Comparison of ENCODE assay signal across 8 cellular contexts in the genomic region with DNA sequence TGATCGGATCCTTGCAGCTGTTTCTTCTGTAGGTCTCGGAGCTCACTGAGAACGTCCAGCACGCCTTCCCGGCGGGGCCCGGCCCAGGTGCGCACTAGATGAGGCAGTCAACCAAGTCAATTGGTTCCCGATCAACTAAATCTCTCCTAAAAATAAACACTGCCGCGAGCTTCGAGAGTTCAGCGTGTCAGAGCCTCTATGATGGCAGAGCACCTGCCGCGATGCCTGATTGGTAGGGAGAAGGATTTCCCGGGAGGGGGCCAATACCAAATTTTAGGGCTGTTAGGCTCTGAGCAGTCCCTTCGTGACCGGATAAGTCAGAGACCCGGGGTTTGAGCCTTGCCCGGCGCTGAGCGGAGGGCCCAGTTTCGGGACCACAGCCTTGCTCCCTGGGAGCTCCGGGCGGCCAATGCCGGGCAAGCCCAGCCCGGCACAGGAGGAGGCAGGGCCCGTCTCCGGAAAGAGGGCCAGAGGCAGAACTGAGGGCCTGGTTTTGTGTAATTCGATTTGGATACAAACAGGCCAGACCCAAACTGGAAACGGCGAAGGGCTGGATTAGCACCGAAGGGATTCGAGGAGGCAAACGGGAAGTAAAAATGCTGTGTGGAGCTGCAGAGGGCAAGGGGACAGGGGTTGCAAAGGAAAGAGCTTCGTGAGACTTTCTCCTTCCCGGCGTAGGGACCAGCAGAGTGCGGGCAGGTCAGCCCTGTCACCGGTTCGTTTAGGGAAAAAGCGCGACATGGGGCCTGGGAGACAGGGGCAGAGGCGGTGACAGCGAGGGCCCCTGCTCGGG. TPM values are rescaled to one million over a fixed set of nuclear protein-coding genes. Genes with fewer than 3 reads are reported as not detected.
A peak's percentile ranks its signal among the peaks of the same experiment; 100 is the strongest.
DNase-seq lines count a peak whose midpoint lies in the region; FAIRE-seq and TF ChIP-seq lines count a peak whose summit lies in the region.

No MANE protein-coding gene starts in this region.

- peaks cover 11% of the 10 kb centered on the region for H3K4me1 Mint-ChIP-seq in activated CD4-positive, alpha-beta memory T cell treated with anti-CD3 and anti-CD28 coated beads, Interleukin-2, amount 10 ng/mL, durations not matched to agents 7 days and 5 days

- WGBS in iPS DF 6.9 (ENCODE audit: insufficient coverage, insufficient read length): no CpG with 5 or more reads among the region's 46 CpGs
- WGBS in spleen, 5 donors: 5 to 6% (median 6%) methylated on average over 34 to 46 of the region's 46 CpGs

- H3K36me3 ChIP-seq in iPS DF 6.9 (ENCODE audit: control insufficient read depth, insufficient read depth, low read length): no peaks in the 10 kb centered on the region
- H3K36me3 ChIP-seq in spleen: no peaks in the 10 kb centered on the region

- TF ChIP-seq CTCF in AG04449 (IDR thresholded peaks at IDR 0.05; ENCODE audit: insufficient read depth, low read length, missing control alignments): no peak
- TF ChIP-seq CTCF in spleen (IDR thresholded peaks at IDR 0.05 in 8 of 11, conservative IDR thresholded peaks at IDR 0.05 in 3 of 11): no peak

- H3K9me3 ChIP-seq in iPS DF 6.9 (ENCODE audit: control insufficient read depth, insufficient read depth, low read length): no peaks in the 10 kb centered on the region
- peaks cover 0 to 3% (median 0%) of the 10 kb centered on the region in 8 donors for H3K9me3 ChIP-seq in spleen

- H3K4me3 ChIP-seq in AG04449 (ENCODE audit: low read depth, low read length) (peak overlapping the region; percentile 36), iPS DF 6.9 (ENCODE audit: low read length) (peak overlapping the region; percentile 25; the same call in 1 of the 2 replicates), spleen (peak overlapping the region; percentile 14 to 62 (median 30))

- H3K9me3 Mint-ChIP-seq in activated CD4-positive, alpha-beta memory T cell treated with anti-CD3 and anti-CD28 coated beads, Interleukin-2, amount 10 ng/mL, durations not matched to agents 7 days and 5 days: no peaks in the 10 kb centered on the region

- H3K27me3 ChIP-seq in iPS DF 6.9 (ENCODE audit: control insufficient read depth, insufficient read depth, low read length) (peaks cover 4% of the 10 kb centered on the region; the same call in 1 of the 2 replicates), spleen (replicated peaks in 1 of 7) (peaks cover 0 to 75% (median 41%) of the 10 kb centered on the region in 7 donors)

- no peak overlapping the region for H3K27ac ChIP-seq in iPS DF 6.9 (ENCODE audit: low read length)
- peak overlapping the region in 1 of 8 donors; percentile 33 for H3K27ac ChIP-seq in spleen

- CTCF ChIA-PET in AG04449 (lab: Yijun Ruan, JAX): interaction anchor here (0.8 to 1.4 kb wide), 3 partner anchors 16 to 714 kb away, joined by 3 to 4 read pairs (median 3); no protein-coding TSS in a partner anchor
- CTCF ChIA-PET in activated CD4-positive, alpha-beta memory T cell treated with anti-CD3 and anti-CD28 coated beads, Interleukin-2, amount 10 ng/mL, durations not matched to agents 7 days and 5 days (lab: Charles Lee): no interaction called here

- no peaks in the 10 kb centered on the region for H3K36me3 Mint-ChIP-seq in activated CD4-positive, alpha-beta memory T cell treated with anti-CD3 and anti-CD28 coated beads, Interleukin-2, amount 10 ng/mL, durations not matched to agents 7 days and 5 days (ENCODE audit: low read depth)

- intact Hi-C loops in spleen (cut with DNase I; ENCODE audit: low total_unique reads): no loop called here

- peaks cover 2% of the 10 kb centered on the region for H3K4me1 ChIP-seq in iPS DF 6.9 (ENCODE audit: control insufficient read depth, insufficient read depth, low read length)
- H3K4me1 ChIP-seq in spleen: peaks cover 0 to 29% (median 21%) of the 10 kb centered on the region in 6 donors

- TF ChIP-seq POLR2A in GM12891 (IDR thresholded peaks at IDR 0.05; ENCODE audit: low read depth, low read length) (no peak), spleen (IDR thresholded peaks at IDR 0.05) (no peak)

- no peak overlapping the region for H3K27ac Mint-ChIP-seq in activated CD4-positive, alpha-beta memory T cell treated with anti-CD3 and anti-CD28 coated beads, Interleukin-2, amount 10 ng/mL, durations not matched to agents 7 days and 5 days

- peaks cover 77% of the 10 kb centered on the region for H3K27me3 Mint-ChIP-seq in activated CD4-positive, alpha-beta memory T cell treated with anti-CD3 and anti-CD28 coated beads, Interleukin-2, amount 10 ng/mL, durations not matched to agents 7 days and 5 days

- peak overlapping the region; percentile 53 for H3K4me3 Mint-ChIP-seq in activated CD4-positive, alpha-beta memory T cell treated with anti-CD3 and anti-CD28 coated beads, Interleukin-2, amount 10 ng/mL, durations not matched to agents 7 days and 5 days

- no peak for FAIRE-seq in GM12891 (lab: Jason Lieb, UNC)

- POLR2A ChIA-PET in AG04449 (lab: Yijun Ruan, JAX): no interaction called here
- POLR2A ChIA-PET in activated CD4-positive, alpha-beta memory T cell treated with anti-CD3 and anti-CD28 coated beads, Interleukin-2, amount 10 ng/mL, durations not matched to agents 7 days and 5 days (lab: Charles Lee): no interaction called here

- DNase-seq in AG04449 (ENCODE audit: low read depth, low spot score): no peak
- DNase-seq in GM12891 (ENCODE audit: insufficient read length, low spot score): peak; percentile 11
- DNase-seq in activated CD4-positive, alpha-beta memory T cell treated with anti-CD3 and anti-CD28 coated beads, Interleukin-2, amount 10 ng/mL, durations not matched to agents 7 days and 5 days: no peak
- DNase-seq in iPS DF 6.9 (ENCODE audit: low read depth, low spot score): no peak
- DNase-seq in spleen: no peak
- no peak for DNase-seq in occipital lobe (lab: John Stamatoyannopoulos, UW)
- DNase-seq in AG08395 (ENCODE audit: low spot score): no peak
- DNase-seq in stimulated activated naive CD4-positive, alpha-beta T cell (lab: John Stamatoyannopoulos, UW): no peak

TF ChIP-seq in GM12891, 5 proteins besides CTCF, POLR2A, EP300 and RAD21:
- TF ChIP-seq PAX5 (IDR thresholded peaks at IDR 0.05; ENCODE audit: insufficient read depth, low read length, severe bottlenecking): no peak
- no peak for TF ChIP-seq TAF1 (IDR thresholded peaks at IDR 0.05; ENCODE audit: low read depth, low read length)
- no peak for TF ChIP-seq POLR2AphosphoS5 (IDR thresholded peaks at IDR 0.05; ENCODE audit: low read depth, low read length)
- no peak for TF ChIP-seq SPI1 (IDR thresholded peaks at IDR 0.05; ENCODE audit: low read depth, low read length)
- TF ChIP-seq POU2F2 (IDR thresholded peaks at IDR 0.05; ENCODE audit: low read depth, low read length): no peak

RNA-seq across cellular contexts. Expression of a gene that starts 0.6 kb away (rescaled TPM):
- not detected for polyA plus RNA-seq in GM12891 (2012; ENCODE audit: low read depth, missing spikeins)
- total RNA-seq in activated CD4-positive, alpha-beta memory T cell treated with anti-CD3 and anti-CD28 coated beads, Interleukin-2, amount 10 ng/mL, durations not matched to agents 7 days and 5 days: not detected
- total RNA-seq in spleen (under 1 TPM in 6 of 7 donors, not detected in 1; 0.10 to 0.88 (median 0.60) TPM), occipital lobe (not detected)
- polyA plus RNA-seq in spleen: under 1 TPM; 0.02 to 0.22 (median 0.17) TPM
